Comparison of ENCODE assay signal across 22 cellular contexts in genomic region chr12:114439306-114439705, GRCh38. TPM values are rescaled to one million over a fixed set of nuclear protein-coding genes. Genes with fewer than 3 reads are reported as not detected.
DNase-seq lines count a peak whose midpoint lies in the region; ATAC-seq and TF ChIP-seq lines count a peak whose summit lies in the region.
"Had no signal": no experiment of that assay in that cellular context is flagged by ENCODE, and none has a peak within 500 bp of the region (broad histone marks: within the 10 kb centered on the region; RNA-seq: fewer than 3 reads in every experiment).

No MANE protein-coding gene starts in this region.

- WGBS in GM23248 (ENCODE audit: low coverage in 1 of 2, low lambda C conversion rate in 2 of 2, missing lambda C conversion rate in 2 of 2), 2 experiments = 24 to 31% methylated on average over 25 of the region's 25 CpGs
- WGBS in hepatocyte (ENCODE audit: low lambda C conversion rate, missing lambda C conversion rate) = 13% methylated on average over 25 of the region's 25 CpGs

- H3K4me1 ChIP-seq in GM23248 (ENCODE audit: insufficient read depth) (peaks cover 10% of the 10 kb centered on the region), HUES48 (ENCODE audit: control insufficient read depth, insufficient read depth, low read length) (no peaks in the 10 kb centered on the region; the same call in 1 of the 2 replicates), hepatocyte (ENCODE audit: insufficient read depth) (peaks cover 8% of the 10 kb centered on the region), osteoblast (ENCODE audit: insufficient read depth, low read length) (no peaks in the 10 kb centered on the region)

- H3K27me3 ChIP-seq in GM23248 (replicated peaks; ENCODE audit: insufficient read depth) (peaks cover 23% of the 10 kb centered on the region), HUES48 (ENCODE audit: control insufficient read depth, insufficient read depth, low read length) (peaks cover 100% of the 10 kb centered on the region), hepatocyte (peaks cover 96% of the 10 kb centered on the region), osteoblast (ENCODE audit: insufficient read depth, low read length) (peaks cover 8% of the 10 kb centered on the region)

- H2AFZ ChIP-seq in GM23248 = peak overlapping the region; percentile 70
- no peak overlapping the region for H2AFZ ChIP-seq in hepatocyte
- H2AFZ ChIP-seq in osteoblast (ENCODE audit: low read length) = no peak overlapping the region

- H3K9me2 ChIP-seq in GM23248 (ENCODE audit: insufficient read depth) = no peaks in the 10 kb centered on the region
- H3K9me2 ChIP-seq in hepatocyte (replicated peaks; ENCODE audit: insufficient read depth) = no peaks in the 10 kb centered on the region

- H3K9me3 ChIP-seq in GM23248 (ENCODE audit: low read depth) = no peaks in the 10 kb centered on the region
- peaks cover 5% of the 10 kb centered on the region; the same call in 1 of the 2 replicates for H3K9me3 ChIP-seq in HUES48 (ENCODE audit: control insufficient read depth, insufficient read depth, low read length)
- no peaks in the 10 kb centered on the region for H3K9me3 ChIP-seq in hepatocyte (ENCODE audit: low read depth)
- H3K9me3 ChIP-seq in osteoblast (ENCODE audit: low read depth, low read length) = no peaks in the 10 kb centered on the region

- H3K27ac ChIP-seq in GM23248 = peak overlapping the region; percentile 24
- H3K27ac ChIP-seq in HUES48 (ENCODE audit: low read depth, low read length) = no peak overlapping the region
- peak overlapping the region; percentile 89 for H3K27ac ChIP-seq in hepatocyte
- no peak overlapping the region for H3K27ac ChIP-seq in osteoblast (ENCODE audit: low read depth, low read length)
- H3K27ac ChIP-seq: KMS-11 had no signal

- no peak for ATAC-seq in GM18520 (IDR thresholded peaks at IDR 0.05; ENCODE audit: unreplicated experiment)
- ATAC-seq: CD8-positive, alpha-beta T cell; Panc1; SK-N-SH treated with all-trans-retinoic acid at 6 μM for 48 hours had no signal

- DNase-seq in GM23248 (peak; percentile 47), hepatocyte (ENCODE audit: low spot score) (peak; percentile 19), osteoblast (ENCODE audit: insufficient read length, low spot score, missing footprints) (no peak), medulla oblongata (ENCODE audit: extremely low spot score) (no peak)
- no peak for DNase-seq in activated effector memory CD4-positive, alpha-beta T cell treated with anti-CD3 and anti-CD28 coated beads, Interleukin-2, amount 50 U/mL, for 16 hours
- DNase-seq: C1 segment of cervical spinal cord; CD8-positive, alpha-beta T cell; GDM1; IMR-90; NCI-H1092 treated with DMSO at 0.1 percent for 48 hours; NCI-H1436 treated with DMSO at 0.1 percent for 48 hours; NCI-H1930; NCI-H2227 treated with DMSO at 0.1 percent for 48 hours; NCI-H524; NCI-H774; NK-92 treated with Interleukin-12 subunit alpha and Interleukin-12 subunit beta, amount 100 ng/mL, for 24 hours had no signal

- peak overlapping the region; percentile 62 for H3K9ac ChIP-seq in GM23248
- no peak overlapping the region for H3K9ac ChIP-seq in HUES48 (ENCODE audit: low read depth, low read length)
- H3K9ac ChIP-seq: KMS-11 had no signal

- peak overlapping the region; percentile 56 for H3K4me2 ChIP-seq in GM23248 (ENCODE audit: unreplicated experiment)
- H3K4me2 ChIP-seq in hepatocyte = peak overlapping the region; percentile 76
- no peak overlapping the region for H3K4me2 ChIP-seq in osteoblast (ENCODE audit: insufficient read depth, low read length)
- H3K4me2 ChIP-seq: KMS-11 had no signal

- in situ Hi-C loops in GM23248 (cut with MboI) = no loop called here

- H3F3A ChIP-seq in GM23248 (ENCODE audit: insufficient read depth) = no peaks in the 10 kb centered on the region

- peak overlapping the region; percentile 52 for H3K4me3 ChIP-seq in GM23248
- H3K4me3 ChIP-seq in HUES48 (ENCODE audit: low read depth, low read length) = peak overlapping the region; percentile 18; the same call in 1 of the 2 replicates
- H3K4me3 ChIP-seq in hepatocyte = no peak overlapping the region
- H3K4me3 ChIP-seq in osteoblast (ENCODE audit: insufficient read depth, low read length) = no peak overlapping the region

- H4K20me1 ChIP-seq in GM23248 (ENCODE audit: insufficient read depth) (no peaks in the 10 kb centered on the region), hepatocyte (ENCODE audit: insufficient read depth, poor library complexity, severe bottlenecking) (no peaks in the 10 kb centered on the region), osteoblast (ENCODE audit: insufficient read depth, low read length) (no peaks in the 10 kb centered on the region)

- H3K36me3 ChIP-seq in GM23248 (ENCODE audit: low read depth) (no peaks in the 10 kb centered on the region), HUES48 (ENCODE audit: control insufficient read depth, insufficient read depth, low read length) (no peaks in the 10 kb centered on the region), hepatocyte (replicated peaks; ENCODE audit: insufficient read depth, low read depth) (no peaks in the 10 kb centered on the region), osteoblast (ENCODE audit: insufficient read depth, low read length) (no peaks in the 10 kb centered on the region)

- no peak for TF ChIP-seq CTCF in hepatocyte (IDR thresholded peaks at IDR 0.05; ENCODE audit: poor library complexity)
- TF ChIP-seq CTCF in osteoblast (IDR thresholded peaks at IDR 0.05; ENCODE audit: extremely low read depth, low read depth, low read length) = no peak

- H3K79me2 ChIP-seq in GM23248 (ENCODE audit: insufficient read depth) (no peaks in the 10 kb centered on the region), hepatocyte (peaks cover 26% of the 10 kb centered on the region), osteoblast (ENCODE audit: insufficient read depth, low read length) (no peaks in the 10 kb centered on the region)

RNA-seq across cellular contexts. Expression of gene TBX5, which starts 33.4 kb away (rescaled TPM):
- 23.9 and 30.0 TPM in 2 replicates for total RNA-seq in GM23248 (2014; rRNA removed; shearing (Covaris generic))
- 24.5 and 27.5 TPM in 2 replicates for polyA plus RNA-seq in GM23248 (2016; fragmentation: Nextera tagmentation; extraction: Ambion mirVana)
- total RNA-seq in hepatocyte = 12.3 and 13.0 TPM in 2 replicates
- 6.3 and 10.8 TPM in 2 replicates for polyA plus RNA-seq in hepatocyte
- total RNA-seq in osteoblast = not detected in 2 replicates
- total RNA-seq: CD8-positive, alpha-beta T cell; H4 had no signal

Comparison
In these comparisons a context has a peak if more than half of its experiments do, and no peak if none do; other contexts are left out.
1. DNase-seq: peak in GM23248 (single experiment) and hepatocyte (single experiment); none in activated effector memory CD4-positive, alpha-beta T cell treated with anti-CD3 and anti-CD28 coated beads, Interleukin-2, amount 50 U/mL, for 16 hours (single experiment), osteoblast (single experiment) and medulla oblongata (single experiment).
2. H3K27ac ChIP-seq: peak in GM23248 (single experiment) and hepatocyte (single experiment); none in HUES48 (single experiment) and osteoblast (single experiment).
3. H3K4me3 ChIP-seq: peak in GM23248 (single experiment) and HUES48 (single experiment); none in hepatocyte (single experiment) and osteoblast (single experiment).
4. RNA of gene TBX5, which starts 33.4 kb away (total RNA-seq): 23.9 to 30.0 TPM in GM23248 and 12.3 to 13.0 TPM in hepatocyte; not detected in osteoblast; every median in the first group is over 10 times any median in the second.